1 cellular context compared by ENCODE assay signal in the genomic region with DNA sequence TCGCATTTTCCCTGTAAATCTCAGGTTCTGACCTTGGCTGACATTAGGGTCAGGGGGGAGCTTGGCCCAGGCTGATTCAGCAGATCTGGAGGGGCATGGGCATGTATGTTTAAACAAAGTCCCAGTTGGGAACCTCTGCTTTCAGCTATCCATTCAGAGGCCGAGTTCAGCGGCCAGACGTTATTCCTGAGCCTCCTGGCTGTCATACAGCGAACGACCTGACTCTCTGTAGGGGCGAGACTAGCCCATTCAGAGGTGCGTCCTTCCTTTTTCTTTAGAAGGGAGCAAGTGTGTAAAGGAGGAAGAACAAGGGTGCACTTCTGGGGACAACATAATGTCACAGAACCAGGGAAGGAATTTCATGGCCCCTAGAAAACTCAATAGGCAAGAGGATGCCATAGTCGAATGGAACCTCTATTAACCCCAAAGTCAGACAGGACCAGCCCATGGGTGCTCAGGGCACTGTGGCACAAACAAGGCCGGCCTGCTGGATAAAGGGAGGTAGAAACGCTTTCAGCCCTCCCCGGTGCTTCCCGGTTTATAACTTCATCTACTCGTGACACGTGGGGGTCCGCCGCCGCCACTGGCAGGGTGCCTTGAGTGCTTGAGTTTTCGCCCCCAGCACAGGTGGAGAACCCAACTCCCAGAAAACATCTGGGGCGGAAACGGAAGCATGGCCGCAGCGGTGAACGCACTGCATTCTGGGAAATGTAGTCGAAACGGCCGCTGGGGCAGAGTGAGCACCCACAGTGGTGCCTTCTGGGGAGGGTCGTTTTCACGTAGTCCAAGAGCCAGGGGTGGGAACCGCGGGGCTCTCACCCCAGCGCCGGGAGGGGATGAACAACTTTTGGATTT.
A peak's percentile ranks its signal among the peaks of the same experiment; 100 is the strongest.
TF ChIP-seq lines count a peak whose summit lies in the region.

No MANE protein-coding gene starts in this region.

TF ChIP-seq in K562, 482 proteins besides CTCF, POLR2A, EP300 and RAD21 (continued from another document and continues in another):
- TF ChIP-seq, protein P1, sequence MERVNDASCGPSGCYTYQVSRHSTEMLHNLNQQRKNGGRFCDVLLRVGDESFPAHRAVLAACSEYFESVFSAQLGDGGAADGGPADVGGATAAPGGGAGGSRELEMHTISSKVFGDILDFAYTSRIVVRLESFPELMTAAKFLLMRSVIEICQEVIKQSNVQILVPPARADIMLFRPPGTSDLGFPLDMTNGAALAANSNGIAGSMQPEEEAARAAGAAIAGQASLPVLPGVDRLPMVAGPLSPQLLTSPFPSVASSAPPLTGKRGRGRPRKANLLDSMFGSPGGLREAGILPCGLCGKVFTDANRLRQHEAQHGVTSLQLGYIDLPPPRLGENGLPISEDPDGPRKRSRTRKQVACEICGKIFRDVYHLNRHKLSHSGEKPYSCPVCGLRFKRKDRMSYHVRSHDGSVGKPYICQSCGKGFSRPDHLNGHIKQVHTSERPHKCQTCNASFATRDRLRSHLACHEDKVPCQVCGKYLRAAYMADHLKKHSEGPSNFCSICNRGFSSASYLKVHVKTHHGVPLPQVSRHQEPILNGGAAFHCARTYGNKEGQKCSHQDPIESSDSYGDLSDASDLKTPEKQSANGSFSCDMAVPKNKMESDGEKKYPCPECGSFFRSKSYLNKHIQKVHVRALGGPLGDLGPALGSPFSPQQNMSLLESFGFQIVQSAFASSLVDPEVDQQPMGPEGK (CRISPR knock-in tag; IDR thresholded peaks at IDR 0.05; ENCODE audit: borderline replicate concordance) = no peak
- TF ChIP-seq ZFP36 (IDR thresholded peaks at IDR 0.05; ENCODE audit: low read depth, low read length, partially characterized antibody) (no peak), HIVEP1 (CRISPR knock-in tag; IDR thresholded peaks at IDR 0.05) (no peak), ZNF184 (CRISPR knock-in tag; IDR thresholded peaks at IDR 0.05) (no peak), HDGF (IDR thresholded peaks at IDR 0.05) (no peak), KAT8 (IDR thresholded peaks at IDR 0.05; ENCODE audit: low read depth) (no peak), ZKSCAN8 (CRISPR knock-in tag; IDR thresholded peaks at IDR 0.05) (no peak), NR4A1 (CRISPR knock-in tag; IDR thresholded peaks at IDR 0.05) (0 out of 2 replicates have a peak, but pooled peaks have one; percentile 29), NR4A1 (tag; IDR thresholded peaks at IDR 0.05) (peak; percentile 73; the same call in 1 of the 2 replicates), ZNF140 (CRISPR knock-in tag; IDR thresholded peaks at IDR 0.05) (no peak), PTTG1 (tag; IDR thresholded peaks at IDR 0.05; ENCODE audit: low read depth) (no peak), ZNF561 (CRISPR knock-in tag; conservative IDR thresholded peaks at IDR 0.05) (no peak), BRD9 (IDR thresholded peaks at IDR 0.05; ENCODE audit: low read depth, partially characterized antibody) (no peak), TRIM28 (IDR thresholded peaks at IDR 0.05) (no peak), ZFX (CRISPR knock-in tag; IDR thresholded peaks at IDR 0.05) (peak; percentile 59), TEAD1 (CRISPR knock-in tag; IDR thresholded peaks at IDR 0.05) (no peak; a peak in 1 of 4 replicates), MXI1 (IDR thresholded peaks at IDR 0.05; ENCODE audit: low read depth, low read length) (no peak), CCNT2 (IDR thresholded peaks at IDR 0.05; ENCODE audit: borderline replicate concordance, extremely low read depth, insufficient read length, low read depth, low read length) (no peak), GABPA (tag; conservative IDR thresholded peaks at IDR 0.05; ENCODE audit: low read depth) (peak; percentile 98), CBFA2T2 (conservative IDR thresholded peaks at IDR 0.05) (no peak), CHD4 (IDR thresholded peaks at IDR 0.05; ENCODE audit: insufficient read depth, insufficient replicate concordance, low read depth, low read length, poor library complexity, severe bottlenecking) (no peak), CEBPB (tag; IDR thresholded peaks at IDR 0.05) (no peak), KDM1A (IDR thresholded peaks at IDR 0.05) (no peak)
- TF ChIP-seq, protein P2, sequence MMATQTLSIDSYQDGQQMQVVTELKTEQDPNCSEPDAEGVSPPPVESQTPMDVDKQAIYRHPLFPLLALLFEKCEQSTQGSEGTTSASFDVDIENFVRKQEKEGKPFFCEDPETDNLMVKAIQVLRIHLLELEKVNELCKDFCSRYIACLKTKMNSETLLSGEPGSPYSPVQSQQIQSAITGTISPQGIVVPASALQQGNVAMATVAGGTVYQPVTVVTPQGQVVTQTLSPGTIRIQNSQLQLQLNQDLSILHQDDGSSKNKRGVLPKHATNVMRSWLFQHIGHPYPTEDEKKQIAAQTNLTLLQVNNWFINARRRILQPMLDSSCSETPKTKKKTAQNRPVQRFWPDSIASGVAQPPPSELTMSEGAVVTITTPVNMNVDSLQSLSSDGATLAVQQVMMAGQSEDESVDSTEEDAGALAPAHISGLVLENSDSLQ (IDR thresholded peaks at IDR 0.05) = peak; percentile 48
- TF ChIP-seq, protein P3, sequence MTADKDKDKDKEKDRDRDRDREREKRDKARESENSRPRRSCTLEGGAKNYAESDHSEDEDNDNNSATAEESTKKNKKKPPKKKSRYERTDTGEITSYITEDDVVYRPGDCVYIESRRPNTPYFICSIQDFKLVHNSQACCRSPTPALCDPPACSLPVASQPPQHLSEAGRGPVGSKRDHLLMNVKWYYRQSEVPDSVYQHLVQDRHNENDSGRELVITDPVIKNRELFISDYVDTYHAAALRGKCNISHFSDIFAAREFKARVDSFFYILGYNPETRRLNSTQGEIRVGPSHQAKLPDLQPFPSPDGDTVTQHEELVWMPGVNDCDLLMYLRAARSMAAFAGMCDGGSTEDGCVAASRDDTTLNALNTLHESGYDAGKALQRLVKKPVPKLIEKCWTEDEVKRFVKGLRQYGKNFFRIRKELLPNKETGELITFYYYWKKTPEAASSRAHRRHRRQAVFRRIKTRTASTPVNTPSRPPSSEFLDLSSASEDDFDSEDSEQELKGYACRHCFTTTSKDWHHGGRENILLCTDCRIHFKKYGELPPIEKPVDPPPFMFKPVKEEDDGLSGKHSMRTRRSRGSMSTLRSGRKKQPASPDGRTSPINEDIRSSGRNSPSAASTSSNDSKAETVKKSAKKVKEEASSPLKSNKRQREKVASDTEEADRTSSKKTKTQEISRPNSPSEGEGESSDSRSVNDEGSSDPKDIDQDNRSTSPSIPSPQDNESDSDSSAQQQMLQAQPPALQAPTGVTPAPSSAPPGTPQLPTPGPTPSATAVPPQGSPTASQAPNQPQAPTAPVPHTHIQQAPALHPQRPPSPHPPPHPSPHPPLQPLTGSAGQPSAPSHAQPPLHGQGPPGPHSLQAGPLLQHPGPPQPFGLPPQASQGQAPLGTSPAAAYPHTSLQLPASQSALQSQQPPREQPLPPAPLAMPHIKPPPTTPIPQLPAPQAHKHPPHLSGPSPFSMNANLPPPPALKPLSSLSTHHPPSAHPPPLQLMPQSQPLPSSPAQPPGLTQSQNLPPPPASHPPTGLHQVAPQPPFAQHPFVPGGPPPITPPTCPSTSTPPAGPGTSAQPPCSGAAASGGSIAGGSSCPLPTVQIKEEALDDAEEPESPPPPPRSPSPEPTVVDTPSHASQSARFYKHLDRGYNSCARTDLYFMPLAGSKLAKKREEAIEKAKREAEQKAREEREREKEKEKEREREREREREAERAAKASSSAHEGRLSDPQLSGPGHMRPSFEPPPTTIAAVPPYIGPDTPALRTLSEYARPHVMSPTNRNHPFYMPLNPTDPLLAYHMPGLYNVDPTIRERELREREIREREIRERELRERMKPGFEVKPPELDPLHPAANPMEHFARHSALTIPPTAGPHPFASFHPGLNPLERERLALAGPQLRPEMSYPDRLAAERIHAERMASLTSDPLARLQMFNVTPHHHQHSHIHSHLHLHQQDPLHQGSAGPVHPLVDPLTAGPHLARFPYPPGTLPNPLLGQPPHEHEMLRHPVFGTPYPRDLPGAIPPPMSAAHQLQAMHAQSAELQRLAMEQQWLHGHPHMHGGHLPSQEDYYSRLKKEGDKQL (CRISPR knock-in tag; IDR thresholded peaks at IDR 0.05; ENCODE audit: borderline replicate concordance) = no peak
- TF ChIP-seq, protein P4, sequence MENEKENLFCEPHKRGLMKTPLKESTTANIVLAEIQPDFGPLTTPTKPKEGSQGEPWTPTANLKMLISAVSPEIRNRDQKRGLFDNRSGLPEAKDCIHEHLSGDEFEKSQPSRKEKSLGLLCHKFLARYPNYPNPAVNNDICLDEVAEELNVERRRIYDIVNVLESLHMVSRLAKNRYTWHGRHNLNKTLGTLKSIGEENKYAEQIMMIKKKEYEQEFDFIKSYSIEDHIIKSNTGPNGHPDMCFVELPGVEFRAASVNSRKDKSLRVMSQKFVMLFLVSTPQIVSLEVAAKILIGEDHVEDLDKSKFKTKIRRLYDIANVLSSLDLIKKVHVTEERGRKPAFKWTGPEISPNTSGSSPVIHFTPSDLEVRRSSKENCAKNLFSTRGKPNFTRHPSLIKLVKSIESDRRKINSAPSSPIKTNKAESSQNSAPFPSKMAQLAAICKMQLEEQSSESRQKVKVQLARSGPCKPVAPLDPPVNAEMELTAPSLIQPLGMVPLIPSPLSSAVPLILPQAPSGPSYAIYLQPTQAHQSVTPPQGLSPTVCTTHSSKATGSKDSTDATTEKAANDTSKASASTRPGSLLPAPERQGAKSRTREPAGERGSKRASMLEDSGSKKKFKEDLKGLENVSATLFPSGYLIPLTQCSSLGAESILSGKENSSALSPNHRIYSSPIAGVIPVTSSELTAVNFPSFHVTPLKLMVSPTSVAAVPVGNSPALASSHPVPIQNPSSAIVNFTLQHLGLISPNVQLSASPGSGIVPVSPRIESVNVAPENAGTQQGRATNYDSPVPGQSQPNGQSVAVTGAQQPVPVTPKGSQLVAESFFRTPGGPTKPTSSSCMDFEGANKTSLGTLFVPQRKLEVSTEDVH (IDR thresholded peaks at IDR 0.05; ENCODE audit: low read depth, partially characterized antibody) = peak; percentile 37
- TF ChIP-seq, protein P5, sequence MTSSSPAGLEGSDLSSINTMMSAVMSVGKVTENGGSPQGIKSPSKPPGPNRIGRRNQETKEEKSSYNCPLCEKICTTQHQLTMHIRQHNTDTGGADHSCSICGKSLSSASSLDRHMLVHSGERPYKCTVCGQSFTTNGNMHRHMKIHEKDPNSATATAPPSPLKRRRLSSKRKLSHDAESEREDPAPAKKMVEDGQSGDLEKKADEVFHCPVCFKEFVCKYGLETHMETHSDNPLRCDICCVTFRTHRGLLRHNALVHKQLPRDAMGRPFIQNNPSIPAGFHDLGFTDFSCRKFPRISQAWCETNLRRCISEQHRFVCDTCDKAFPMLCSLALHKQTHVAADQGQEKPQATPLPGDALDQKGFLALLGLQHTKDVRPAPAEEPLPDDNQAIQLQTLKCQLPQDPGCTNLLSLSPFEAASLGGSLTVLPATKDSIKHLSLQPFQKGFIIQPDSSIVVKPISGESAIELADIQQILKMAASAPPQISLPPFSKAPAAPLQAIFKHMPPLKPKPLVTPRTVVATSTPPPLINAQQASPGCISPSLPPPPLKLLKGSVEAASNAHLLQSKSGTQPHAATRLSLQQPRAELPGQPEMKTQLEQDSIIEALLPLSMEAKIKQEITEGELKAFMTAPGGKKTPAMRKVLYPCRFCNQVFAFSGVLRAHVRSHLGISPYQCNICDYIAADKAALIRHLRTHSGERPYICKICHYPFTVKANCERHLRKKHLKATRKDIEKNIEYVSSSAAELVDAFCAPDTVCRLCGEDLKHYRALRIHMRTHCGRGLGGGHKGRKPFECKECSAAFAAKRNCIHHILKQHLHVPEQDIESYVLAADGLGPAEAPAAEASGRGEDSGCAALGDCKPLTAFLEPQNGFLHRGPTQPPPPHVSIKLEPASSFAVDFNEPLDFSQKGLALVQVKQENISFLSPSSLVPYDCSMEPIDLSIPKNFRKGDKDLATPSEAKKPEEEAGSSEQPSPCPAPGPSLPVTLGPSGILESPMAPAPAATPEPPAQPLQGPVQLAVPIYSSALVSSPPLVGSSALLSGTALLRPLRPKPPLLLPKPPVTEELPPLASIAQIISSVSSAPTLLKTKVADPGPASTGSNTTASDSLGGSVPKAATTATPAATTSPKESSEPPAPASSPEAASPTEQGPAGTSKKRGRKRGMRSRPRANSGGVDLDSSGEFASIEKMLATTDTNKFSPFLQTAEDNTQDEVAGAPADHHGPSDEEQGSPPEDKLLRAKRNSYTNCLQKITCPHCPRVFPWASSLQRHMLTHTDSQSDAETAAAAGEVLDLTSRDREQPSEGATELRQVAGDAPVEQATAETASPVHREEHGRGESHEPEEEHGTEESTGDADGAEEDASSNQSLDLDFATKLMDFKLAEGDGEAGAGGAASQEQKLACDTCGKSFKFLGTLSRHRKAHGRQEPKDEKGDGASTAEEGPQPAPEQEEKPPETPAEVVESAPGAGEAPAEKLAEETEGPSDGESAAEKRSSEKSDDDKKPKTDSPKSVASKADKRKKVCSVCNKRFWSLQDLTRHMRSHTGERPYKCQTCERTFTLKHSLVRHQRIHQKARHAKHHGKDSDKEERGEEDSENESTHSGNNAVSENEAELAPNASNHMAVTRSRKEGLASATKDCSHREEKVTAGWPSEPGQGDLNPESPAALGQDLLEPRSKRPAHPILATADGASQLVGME (CRISPR knock-in tag; IDR thresholded peaks at IDR 0.05) = no peak; the same call in 1 of the 2 replicates
- TF ChIP-seq, protein P6, sequence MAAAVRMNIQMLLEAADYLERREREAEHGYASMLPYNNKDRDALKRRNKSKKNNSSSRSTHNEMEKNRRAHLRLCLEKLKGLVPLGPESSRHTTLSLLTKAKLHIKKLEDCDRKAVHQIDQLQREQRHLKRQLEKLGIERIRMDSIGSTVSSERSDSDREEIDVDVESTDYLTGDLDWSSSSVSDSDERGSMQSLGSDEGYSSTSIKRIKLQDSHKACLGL (CRISPR knock-in tag; IDR thresholded peaks at IDR 0.05; ENCODE audit: borderline replicate concordance, poor library complexity, severe bottlenecking) = no peak
- TF ChIP-seq, protein P7, sequence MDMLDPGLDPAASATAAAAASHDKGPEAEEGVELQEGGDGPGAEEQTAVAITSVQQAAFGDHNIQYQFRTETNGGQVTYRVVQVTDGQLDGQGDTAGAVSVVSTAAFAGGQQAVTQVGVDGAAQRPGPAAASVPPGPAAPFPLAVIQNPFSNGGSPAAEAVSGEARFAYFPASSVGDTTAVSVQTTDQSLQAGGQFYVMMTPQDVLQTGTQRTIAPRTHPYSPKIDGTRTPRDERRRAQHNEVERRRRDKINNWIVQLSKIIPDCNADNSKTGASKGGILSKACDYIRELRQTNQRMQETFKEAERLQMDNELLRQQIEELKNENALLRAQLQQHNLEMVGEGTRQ (CRISPR knock-in tag; IDR thresholded peaks at IDR 0.05) = no peak
- TF ChIP-seq, protein P8, sequence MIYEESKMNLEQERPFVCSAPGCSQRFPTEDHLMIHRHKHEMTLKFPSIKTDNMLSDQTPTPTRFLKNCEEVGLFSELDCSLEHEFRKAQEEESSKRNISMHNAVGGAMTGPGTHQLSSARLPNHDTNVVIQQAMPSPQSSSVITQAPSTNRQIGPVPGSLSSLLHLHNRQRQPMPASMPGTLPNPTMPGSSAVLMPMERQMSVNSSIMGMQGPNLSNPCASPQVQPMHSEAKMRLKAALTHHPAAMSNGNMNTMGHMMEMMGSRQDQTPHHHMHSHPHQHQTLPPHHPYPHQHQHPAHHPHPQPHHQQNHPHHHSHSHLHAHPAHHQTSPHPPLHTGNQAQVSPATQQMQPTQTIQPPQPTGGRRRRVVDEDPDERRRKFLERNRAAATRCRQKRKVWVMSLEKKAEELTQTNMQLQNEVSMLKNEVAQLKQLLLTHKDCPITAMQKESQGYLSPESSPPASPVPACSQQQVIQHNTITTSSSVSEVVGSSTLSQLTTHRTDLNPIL (CRISPR knock-in tag; IDR thresholded peaks at IDR 0.05) = no peak
